13 cellular contexts compared by ENCODE assay signal in the genomic region with DNA sequence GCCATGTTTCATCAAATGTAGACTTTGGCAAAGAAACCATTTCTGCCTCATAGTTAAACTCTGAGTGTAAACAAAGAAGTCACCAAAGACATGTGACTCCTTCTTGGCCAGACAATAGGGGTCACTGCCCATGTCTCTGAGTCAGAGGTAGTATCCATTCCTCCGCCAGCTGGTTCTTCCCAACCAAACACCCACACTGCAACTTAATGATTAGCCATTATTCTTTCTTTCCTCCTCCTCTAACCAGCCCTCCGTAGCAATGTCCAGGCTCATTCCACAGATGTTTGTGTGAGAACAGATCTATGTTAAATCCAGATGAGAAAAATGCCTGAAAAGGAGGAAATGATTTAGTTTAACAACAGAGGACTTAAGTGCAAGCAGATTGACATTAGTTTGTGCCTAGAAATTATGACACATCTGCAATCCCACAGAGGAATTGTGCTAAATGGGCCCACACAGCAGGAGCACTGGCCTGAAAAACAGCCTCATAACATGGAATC.
DNase-seq lines count a peak whose midpoint lies in the region; ATAC-seq and TF ChIP-seq lines count a peak whose summit lies in the region.
"Had no signal": no experiment of that assay in that cellular context is flagged by ENCODE, and none has a peak within 500 bp of the region (broad histone marks: within the 10 kb centered on the region; RNA-seq: fewer than 3 reads in every experiment).

No MANE protein-coding gene starts in this region.

- DNase-seq in AG08396 (ENCODE audit: low spot score) (peak; percentile 91), NCI-H69 (lab: John Stamatoyannopoulos, UW) (peak; percentile 69), esophagus muscularis mucosa (ENCODE audit: extremely low spot score) (no peak), mucosa of gallbladder (ENCODE audit: low spot score) (peak; percentile 85), DMS114 treated with DMSO at 0.1 percent for 48 hours (lab: John Stamatoyannopoulos, UW; ENCODE audit: unreplicated experiment) (no peak)
- DNase-seq in stimulated activated naive B cell treated with anti-CD40 and anti-IgM and Interleukin-4, amounts not matched to agents 10 μg/mL and 1 μg/mL and 100 μg/mL, for 72 hours, result no peak
- DNase-seq: activated CD8-positive, alpha-beta T cell treated with anti-CD3 and anti-CD28 coated beads, Interleukin-2, amount 10 ng/mL, durations not matched to agents 7 days and 5 days; effector CD8-positive, alpha-beta T cell; NCI-H774 had no signal

- peak overlapping the region; percentile 8 to 56 (median 32) for H3K27ac ChIP-seq in esophagus muscularis mucosa (replicated peaks in 1 of 4)
- H3K27ac ChIP-seq: C4-2B, parathyroid adenoma had no signal

- intact Hi-C loops in esophagus muscularis mucosa (cut with DNase I), result no loop called here

- no peak for TF ChIP-seq POLR2A in esophagus muscularis mucosa (IDR thresholded peaks at IDR 0.05; ENCODE audit: low read depth)

- no peak overlapping the region for H3K4me3 ChIP-seq in esophagus muscularis mucosa

- H3K9me3 ChIP-seq in esophagus muscularis mucosa, result no peaks in the 10 kb centered on the region

- H3K9me3 Mint-ChIP-seq in stimulated activated naive B cell treated with anti-CD40 and anti-IgM and Interleukin-4, amounts not matched to agents 10 μg/mL and 1 μg/mL and 100 μg/mL, for 72 hours, result no peaks in the 10 kb centered on the region

- no peak for ATAC-seq in activated CD4-positive, CD25-positive, alpha-beta regulatory T cell treated with anti-CD3 and anti-CD28 coated beads, Interleukin-2, amount 50 U/mL, for 24 hours
- no peak for ATAC-seq in GM19351 (IDR thresholded peaks at IDR 0.05; ENCODE audit: unreplicated experiment)
- no peak for ATAC-seq in stimulated activated naive B cell treated with anti-CD40 and anti-IgM and Interleukin-4, amounts not matched to agents 10 μg/mL and 1 μg/mL and 100 μg/mL, for 72 hours (replicated peaks)
- ATAC-seq: activated CD8-positive, alpha-beta T cell treated with anti-CD3 and anti-CD28 coated beads, Interleukin-2, amount 10 ng/mL, durations not matched to agents 7 days and 5 days had no signal

- H3K4me3 Mint-ChIP-seq in stimulated activated naive B cell treated with anti-CD40 and anti-IgM and Interleukin-4, amounts not matched to agents 10 μg/mL and 1 μg/mL and 100 μg/mL, for 72 hours, result no peak overlapping the region
- H3K4me3 Mint-ChIP-seq: activated CD8-positive, alpha-beta T cell treated with anti-CD3 and anti-CD28 coated beads, Interleukin-2, amount 10 ng/mL, durations not matched to agents 7 days and 5 days had no signal

- no peaks in the 10 kb centered on the region for H3K36me3 Mint-ChIP-seq in stimulated activated naive B cell treated with anti-CD40 and anti-IgM and Interleukin-4, amounts not matched to agents 10 μg/mL and 1 μg/mL and 100 μg/mL, for 72 hours

- TF ChIP-seq EP300 in esophagus muscularis mucosa (IDR thresholded peaks at IDR 0.05), result no peak

- H3K4me1 ChIP-seq in esophagus muscularis mucosa, result peaks cover 3 to 19% (median 17%) of the 10 kb centered on the region in 4 donors
- H3K4me1 ChIP-seq: parathyroid adenoma had no signal

- no peaks in the 10 kb centered on the region for H3K36me3 ChIP-seq in esophagus muscularis mucosa

- H3K27me3 Mint-ChIP-seq in stimulated activated naive B cell treated with anti-CD40 and anti-IgM and Interleukin-4, amounts not matched to agents 10 μg/mL and 1 μg/mL and 100 μg/mL, for 72 hours, result peaks cover 0 to 4% of the 10 kb centered on the region in 2 donors

- H3K27ac Mint-ChIP-seq in stimulated activated naive B cell treated with anti-CD40 and anti-IgM and Interleukin-4, amounts not matched to agents 10 μg/mL and 1 μg/mL and 100 μg/mL, for 72 hours, result no peak overlapping the region
- H3K27ac Mint-ChIP-seq: activated CD8-positive, alpha-beta T cell treated with anti-CD3 and anti-CD28 coated beads, Interleukin-2, amount 10 ng/mL, durations not matched to agents 7 days and 5 days had no signal

- 28% methylated on average over 2 of the region's 2 CpGs for WGBS in esophagus muscularis mucosa

- no peaks in the 10 kb centered on the region for H3K27me3 ChIP-seq in esophagus muscularis mucosa

- H3K4me1 Mint-ChIP-seq in stimulated activated naive B cell treated with anti-CD40 and anti-IgM and Interleukin-4, amounts not matched to agents 10 μg/mL and 1 μg/mL and 100 μg/mL, for 72 hours, result no peaks in the 10 kb centered on the region

- no peak for TF ChIP-seq CTCF in esophagus muscularis mucosa (IDR thresholded peaks at IDR 0.05)

Comparison
In these comparisons a context has a peak if more than half of its experiments do, and no peak if none do; other contexts are left out.
1. DNase-seq: peak in AG08396 (single experiment), NCI-H69 (single experiment) and mucosa of gallbladder (single experiment); none in esophagus muscularis mucosa (single experiment), DMS114 treated with DMSO at 0.1 percent for 48 hours (single experiment) and stimulated activated naive B cell treated with anti-CD40 and anti-IgM and Interleukin-4, amounts not matched to agents 10 μg/mL and 1 μg/mL and 100 μg/mL, for 72 hours (single experiment).